In the genomic region with DNA sequence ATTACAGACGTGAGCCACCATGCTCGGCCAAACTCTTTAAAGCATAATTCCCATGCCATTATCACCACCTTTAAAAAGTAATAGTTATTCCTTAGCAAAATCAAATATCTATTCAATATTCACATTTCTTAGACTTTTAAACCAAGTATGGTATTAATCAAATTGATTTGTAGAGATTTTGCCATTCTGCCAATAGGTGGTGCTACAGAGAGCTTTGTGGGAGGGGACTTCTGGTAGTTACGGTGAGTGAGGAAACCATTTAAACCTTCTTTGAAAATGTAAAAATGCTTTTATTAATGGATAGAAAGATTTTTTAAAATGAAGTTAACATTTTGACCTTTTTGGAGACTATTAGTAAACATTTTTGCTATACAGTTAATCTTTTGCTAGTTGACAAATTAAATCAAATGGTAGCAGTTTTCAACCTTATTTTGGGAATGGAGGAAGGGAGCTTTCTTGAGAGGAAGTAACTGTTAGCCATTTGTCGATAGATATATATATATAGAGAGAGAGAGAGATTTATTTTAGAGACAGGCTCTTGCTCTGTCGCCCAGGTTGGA, we compare ENCODE assay signal across 8 cellular contexts. TPM values are rescaled to one million over a fixed set of nuclear protein-coding genes. Genes with fewer than 3 reads are reported as not detected.
DNase-seq lines count a peak whose midpoint lies in the region; ATAC-seq and TF ChIP-seq lines count a peak whose summit lies in the region.

No MANE protein-coding gene starts in this region.

- H3K36me3 Mint-ChIP-seq in osteocyte (ENCODE audit: unreplicated experiment), result peaks cover 34% of the 10 kb centered on the region

- H3K27ac ChIP-seq in GM23248, result no peak overlapping the region

- H3K4me3 Mint-ChIP-seq in osteocyte (ENCODE audit: unreplicated experiment), result no peak overlapping the region

- no peaks in the 10 kb centered on the region for H3K4me1 ChIP-seq in GM23248 (ENCODE audit: insufficient read depth)

- WGBS in GM23248 (ENCODE audit: low coverage in 1 of 2, low lambda C conversion rate in 2 of 2, missing lambda C conversion rate in 2 of 2), 2 experiments, result 71 to 72% methylated on average over 5 of the region's 5 CpGs

- no peaks in the 10 kb centered on the region for H3K27me3 Mint-ChIP-seq in osteocyte (ENCODE audit: unreplicated experiment)

- in situ Hi-C loops in GM23248 (cut with MboI), result no loop called here

- H3K9ac ChIP-seq in GM23248, result no peak overlapping the region

- H3K9me3 ChIP-seq in GM23248 (ENCODE audit: low read depth), result no peaks in the 10 kb centered on the region

- TF ChIP-seq CTCF in osteocyte (IDR thresholded peaks at IDR 0.05), result peak; percentile 53

- no peaks in the 10 kb centered on the region for H3K9me2 ChIP-seq in GM23248 (ENCODE audit: insufficient read depth)

- no peak overlapping the region for H3K4me3 ChIP-seq in GM23248

- H3K27ac Mint-ChIP-seq in osteocyte (ENCODE audit: unreplicated experiment), result no peak overlapping the region

- no peaks in the 10 kb centered on the region for H3K9me3 Mint-ChIP-seq in osteocyte (ENCODE audit: unreplicated experiment)

- no peak overlapping the region for H2AFZ ChIP-seq in GM23248

- DNase-seq in NOMO-1 treated with DMSO at 0.1 percent for 48 hours (lab: John Stamatoyannopoulos, UW; ENCODE audit: unreplicated experiment), result peak; percentile 26
- DNase-seq in NOMO-1 treated with dmso at 0.1 percent for 144 hours (lab: John Stamatoyannopoulos, UW; ENCODE audit: unreplicated experiment), result no peak
- peak; percentile 57 for DNase-seq in GM23248
- DNase-seq in OCI-M1 (lab: John Stamatoyannopoulos, UW), result peak; percentile 76
- peak; percentile 18 for DNase-seq in effector CD4-positive, alpha-beta T cell
- no peak for DNase-seq in osteocyte (ENCODE audit: extremely low spot score, unreplicated experiment)
- no peak for DNase-seq in cerebellar nuclear complex (lab: John Stamatoyannopoulos, UW)

- no peak overlapping the region for H3K4me2 ChIP-seq in GM23248 (ENCODE audit: unreplicated experiment)

- no peaks in the 10 kb centered on the region for H3F3A ChIP-seq in GM23248 (ENCODE audit: insufficient read depth)

- no peaks in the 10 kb centered on the region for H4K20me1 ChIP-seq in GM23248 (ENCODE audit: insufficient read depth)

- no peaks in the 10 kb centered on the region for H3K79me2 ChIP-seq in GM23248 (ENCODE audit: insufficient read depth)

- no peaks in the 10 kb centered on the region for H3K4me1 Mint-ChIP-seq in osteocyte (ENCODE audit: unreplicated experiment)

- peaks cover 45% of the 10 kb centered on the region for H3K36me3 ChIP-seq in GM23248 (ENCODE audit: low read depth)

- no peak for ATAC-seq in HG03045 (IDR thresholded peaks at IDR 0.05; ENCODE audit: unreplicated experiment)

- H3K27me3 ChIP-seq in GM23248 (replicated peaks; ENCODE audit: insufficient read depth), result no peaks in the 10 kb centered on the region

RNA-seq across cellular contexts. Expression of a gene that starts 19.3 kb away (rescaled TPM):
- 93.3 and 98.5 TPM in 2 replicates for total RNA-seq in GM23248 (2014; rRNA removed; shearing (Covaris generic))
- polyA plus RNA-seq in GM23248 (2016; fragmentation: Nextera tagmentation; extraction: Ambion mirVana), result 67.0 and 67.1 TPM in 2 replicates
- 65.6 and 67.0 TPM in 2 replicates for total RNA-seq in osteocyte

RNA-seq across cellular contexts. Expression of a gene that starts 23.6 kb away (rescaled TPM):
- total RNA-seq in GM23248 (2014; rRNA removed; shearing (Covaris generic)), result 25.1 and 36.7 TPM in 2 replicates
- 12.0 and 12.2 TPM in 2 replicates for polyA plus RNA-seq in GM23248 (2016; fragmentation: Nextera tagmentation; extraction: Ambion mirVana)
- total RNA-seq in osteocyte, result 23.3 and 24.6 TPM in 2 replicates

Comparison
In these comparisons a context has a peak if more than half of its experiments do, and no peak if none do; other contexts are left out.
1. DNase-seq: peak in NOMO-1 treated with DMSO at 0.1 percent for 48 hours (single experiment), GM23248 (single experiment), OCI-M1 (single experiment) and effector CD4-positive, alpha-beta T cell (single experiment); none in NOMO-1 treated with dmso at 0.1 percent for 144 hours (single experiment), osteocyte (single experiment) and cerebellar nuclear complex (0 of 2).